8 cellular contexts compared by ENCODE assay signal in genomic region chr3:172591876-172592771, GRCh38.
A peak's percentile ranks its signal among the peaks of the same experiment; 100 is the strongest.
DNase-seq lines count a peak whose midpoint lies in the region; ATAC-seq and TF ChIP-seq lines count a peak whose summit lies in the region.

No MANE protein-coding gene starts in this region.

- peak; percentile 75 for ATAC-seq in GM19324 (IDR thresholded peaks at IDR 0.05; ENCODE audit: low FRiP score, unreplicated experiment)
- peak; percentile 85 for ATAC-seq in HG03196 (IDR thresholded peaks at IDR 0.05; ENCODE audit: unreplicated experiment)
- ATAC-seq in lower lobe of right lung, result peak; percentile 25 to 60
- ATAC-seq in upper lobe of right lung, result peak; percentile 72

- no peaks in the 10 kb centered on the region for H3K27me3 ChIP-seq in lower lobe of right lung (ENCODE audit: low read depth)
- no peaks in the 10 kb centered on the region for H3K27me3 ChIP-seq in upper lobe of right lung
- no peaks in the 10 kb centered on the region for H3K27me3 ChIP-seq in PC-9 (ENCODE audit: insufficient read depth, low read depth)

- H2AFZ ChIP-seq in PC-9, result no peak overlapping the region

- CTCF ChIA-PET in PC-9 (lab: Charles Lee), result interaction anchor here (0.6 kb wide), 1 partner anchor 8 kb away, joined by 6 read pairs; no protein-coding TSS in a partner anchor

- peak; percentile 69 to 81 for DNase-seq in activated CD4-positive, alpha-beta T cell treated with anti-CD3 and anti-CD28 coated beads for 4 hours
- DNase-seq in lower lobe of right lung (no peak), upper lobe of right lung (no peak), NCI-H345 (lab: John Stamatoyannopoulos, UW) (no peak), PC-9 (no peak), COLO668 (lab: John Stamatoyannopoulos, UW; ENCODE audit: unreplicated experiment) (no peak)

- no peaks in the 10 kb centered on the region for H3K79me2 ChIP-seq in PC-9 (ENCODE audit: low read depth)

- POLR2A ChIA-PET in PC-9 (lab: Charles Lee; ENCODE audit: unreplicated experiment), result no interaction called here

- no peaks in the 10 kb centered on the region for H3K9me3 ChIP-seq in lower lobe of right lung
- no peaks in the 10 kb centered on the region for H3K9me3 ChIP-seq in upper lobe of right lung
- H3K9me3 ChIP-seq in PC-9 (ENCODE audit: insufficient read depth, low read depth), result no peaks in the 10 kb centered on the region

- TF ChIP-seq CTCF in lower lobe of right lung (IDR thresholded peaks at IDR 0.05) (no peak), upper lobe of right lung (IDR thresholded peaks at IDR 0.05) (no peak), PC-9 (conservative IDR thresholded peaks at IDR 0.05) (no peak)

- H3K4me1 ChIP-seq in lower lobe of right lung, result peaks cover 33% of the 10 kb centered on the region
- peaks cover 36% of the 10 kb centered on the region for H3K4me1 ChIP-seq in upper lobe of right lung
- H3K4me1 ChIP-seq in PC-9 (replicated peaks; ENCODE audit: insufficient read depth), result peaks cover 8% of the 10 kb centered on the region; the same call in 1 of the 2 replicates

- H3K27ac ChIP-seq in lower lobe of right lung, result peak overlapping the region; percentile 26
- H3K27ac ChIP-seq in upper lobe of right lung, result peak overlapping the region; percentile 28
- no peak overlapping the region for H3K27ac ChIP-seq in PC-9

- no TSS peak for BruUV-seq in PC-9 (replicated peaks; lab: Mats Ljungman, UMichigan)

- no peaks in the 10 kb centered on the region for H4K20me1 ChIP-seq in PC-9 (ENCODE audit: insufficient read depth)

- no peak overlapping the region for H3K4me3 ChIP-seq in lower lobe of right lung
- no peak overlapping the region for H3K4me3 ChIP-seq in upper lobe of right lung
- H3K4me3 ChIP-seq in PC-9, result no peak overlapping the region

- H3K9me2 ChIP-seq in PC-9 (ENCODE audit: insufficient read depth), result no peaks in the 10 kb centered on the region

- H3K4me2 ChIP-seq in PC-9, result no peak overlapping the region

- H3K36me3 ChIP-seq in lower lobe of right lung (no peaks in the 10 kb centered on the region), upper lobe of right lung (no peaks in the 10 kb centered on the region), PC-9 (ENCODE audit: low read depth) (no peaks in the 10 kb centered on the region)

- no peaks in the 10 kb centered on the region for H3F3A ChIP-seq in PC-9 (ENCODE audit: insufficient read depth, low read depth)

- intact Hi-C loops in lower lobe of right lung (cut with DNase I), result loop anchor here (10.0 kb wide), 1 partner anchor 107 kb away; no protein-coding TSS in a partner anchor
- intact Hi-C loops in upper lobe of right lung (cut with DNase I), result loop anchor here (10.0 kb wide), 1 partner anchor 77 kb away; no protein-coding TSS in a partner anchor
- intact Hi-C loops in PC-9 (cut with micrococcal nuclease; ENCODE audit: unreplicated experiment), result no loop called here

Comparison
In these comparisons a context has a peak if more than half of its experiments do, and no peak if none do; other contexts are left out.
1. DNase-seq: peak in activated CD4-positive, alpha-beta T cell treated with anti-CD3 and anti-CD28 coated beads for 4 hours (2 of 2); none in lower lobe of right lung (single experiment), upper lobe of right lung (single experiment), NCI-H345 (single experiment), PC-9 (0 of 2) and COLO668 (single experiment).
2. Peak in every context shown above with its lines, with median percentiles within 50 percentile points of each other: ATAC-seq.